12 cellular contexts compared by ENCODE assay signal in the genomic region with DNA sequence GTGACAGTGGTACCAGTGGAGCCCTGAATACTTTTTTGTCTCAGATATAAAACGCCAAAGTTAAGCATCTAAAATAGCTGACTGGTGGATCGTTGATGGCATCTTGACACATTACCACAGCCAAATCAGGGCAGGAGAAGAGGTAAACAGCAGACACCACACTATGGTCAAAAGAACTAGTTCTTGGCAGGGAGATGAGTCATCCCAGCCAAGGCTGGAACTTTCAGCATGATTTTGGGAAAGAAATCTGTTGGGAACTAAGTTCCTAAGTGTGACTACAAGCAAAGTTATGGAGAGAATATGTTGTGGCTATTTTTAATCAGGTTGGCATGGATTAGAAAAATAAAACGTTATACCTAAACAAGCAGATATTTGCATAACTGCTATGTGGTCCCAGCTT. TPM values are rescaled to one million over a fixed set of nuclear protein-coding genes. Genes with fewer than 3 reads are reported as not detected.
DNase-seq lines count a peak whose midpoint lies in the region; ATAC-seq and TF ChIP-seq lines count a peak whose summit lies in the region.
"Had no signal": no experiment of that assay in that cellular context is flagged by ENCODE, and none has a peak within 500 bp of the region (broad histone marks: within the 10 kb centered on the region; RNA-seq: fewer than 3 reads in every experiment).

No MANE protein-coding gene starts in this region.

- H3K4me3 ChIP-seq in SK-N-SH (ENCODE audit: low read depth in 2 of 2, low read length in 1 of 2): no peak overlapping the region
- H3K4me3 ChIP-seq in fibroblast of the aortic adventitia (ENCODE audit: low read depth, low read length): no peak overlapping the region
- H3K4me3 ChIP-seq: hepatocyte, skin epidermis had no signal

- H3K4me1 ChIP-seq in SK-N-SH (ENCODE audit: control insufficient read depth in 1 of 2, insufficient read depth in 2 of 2, low read depth in 1 of 2, low read length in 1 of 2): peaks cover 4 to 8% of the 10 kb centered on the region in 2 experiments; a peak in 3 of 4 replicates

- no peaks in the 10 kb centered on the region for H3F3A ChIP-seq in SK-N-SH (replicated peaks; ENCODE audit: insufficient read depth)

- no peaks in the 10 kb centered on the region for H4K20me1 ChIP-seq in SK-N-SH (ENCODE audit: insufficient read depth)

- H3K4me2 ChIP-seq in SK-N-SH: no peak overlapping the region
- H3K4me2 ChIP-seq: hepatocyte had no signal

- H2AFZ ChIP-seq in SK-N-SH (ENCODE audit: low read depth): no peak overlapping the region
- H2AFZ ChIP-seq: hepatocyte had no signal

- TF ChIP-seq RAD21 in SK-N-SH (IDR thresholded peaks at IDR 0.05; ENCODE audit: low read length): no peak

- ATAC-seq in sciatic nerve (peak; percentile 45), GM18909 (IDR thresholded peaks at IDR 0.05; ENCODE audit: poor library complexity, unreplicated experiment) (no peak), esophagus mucosa (no peak)

- intact Hi-C loops in sciatic nerve (cut with DNase I): no loop called here

- CTCF ChIA-PET in SK-N-SH (lab: Yijun Ruan, JAX): no interaction called here

- H3K27ac ChIP-seq in SK-N-SH (ENCODE audit: low read depth in 2 of 2, low read length in 1 of 2): peak overlapping the region in 1 of 2 experiments; percentile 48; a peak in 2 of 4 replicates
- H3K27ac ChIP-seq: hepatocyte had no signal

- no peaks in the 10 kb centered on the region for H3K27me3 ChIP-seq in SK-N-SH (ENCODE audit: insufficient read depth)
- H3K27me3 ChIP-seq: hepatocyte had no signal

- TF ChIP-seq CTCF in SK-N-SH (IDR thresholded peaks at IDR 0.05) (no peak), fibroblast of the aortic adventitia (IDR thresholded peaks at IDR 0.05; ENCODE audit: insufficient read depth, low read length) (no peak)

- WGBS in SK-N-SH (ENCODE audit: low lambda C conversion rate): 29% methylated on average over 3 of the region's 3 CpGs

- POLR2A ChIA-PET in SK-N-SH (lab: Yijun Ruan, JAX): no interaction called here

- no peaks in the 10 kb centered on the region for H3K79me2 ChIP-seq in SK-N-SH (ENCODE audit: insufficient read depth)
- H3K79me2 ChIP-seq: hepatocyte had no signal

- no peaks in the 10 kb centered on the region for H3K36me3 ChIP-seq in SK-N-SH (replicated peaks in 1 of 2; ENCODE audit: control insufficient read depth in 1 of 2, insufficient read depth in 2 of 2, low read length in 1 of 2)

- no peak for TF ChIP-seq EP300 in SK-N-SH (IDR thresholded peaks at IDR 0.05; ENCODE audit: borderline replicate concordance in 1 of 2, low read depth in 1 of 2, low read length in 1 of 2)

- no peaks in the 10 kb centered on the region for H3K9me3 ChIP-seq in SK-N-SH

- no peak overlapping the region for H3K9ac ChIP-seq in SK-N-SH

- DNase-seq in ELR (ENCODE audit: low read depth) (peak; percentile 73), SK-N-SH (no peak), fibroblast of the aortic adventitia (ENCODE audit: low read depth) (peak; percentile 88), sciatic nerve (ENCODE audit: low spot score) (no peak), SK-N-DZ (ENCODE audit: low spot score) (no peak)
- DNase-seq in activated CD4-positive, alpha-beta T cell treated with anti-CD3 and anti-CD28 coated beads, Interleukin-2, amount 50 U/mL, for 4 hours: no peak
- DNase-seq: activated T-cell treated with anti-CD3 and anti-CD28 coated beads, Interleukin-2, amount 50 U/mL, for 1 hour had no signal

- no peaks in the 10 kb centered on the region for H3K9me2 ChIP-seq in SK-N-SH

TF ChIP-seq in SK-N-SH, 30 proteins besides CTCF, POLR2A, EP300 and RAD21:
- TF ChIP-seq, protein P1, sequence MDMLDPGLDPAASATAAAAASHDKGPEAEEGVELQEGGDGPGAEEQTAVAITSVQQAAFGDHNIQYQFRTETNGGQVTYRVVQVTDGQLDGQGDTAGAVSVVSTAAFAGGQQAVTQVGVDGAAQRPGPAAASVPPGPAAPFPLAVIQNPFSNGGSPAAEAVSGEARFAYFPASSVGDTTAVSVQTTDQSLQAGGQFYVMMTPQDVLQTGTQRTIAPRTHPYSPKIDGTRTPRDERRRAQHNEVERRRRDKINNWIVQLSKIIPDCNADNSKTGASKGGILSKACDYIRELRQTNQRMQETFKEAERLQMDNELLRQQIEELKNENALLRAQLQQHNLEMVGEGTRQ (IDR thresholded peaks at IDR 0.05; ENCODE audit: borderline replicate concordance, low read depth, low read length): no peak
- TF ChIP-seq JUND (IDR thresholded peaks at IDR 0.05) (peak; percentile 36), ELF1 (IDR thresholded peaks at IDR 0.05) (no peak), FOXM1 (IDR thresholded peaks at IDR 0.05; ENCODE audit: low read depth) (no peak), EZH2phosphoT487 (IDR thresholded peaks at IDR 0.05; ENCODE audit: borderline replicate concordance, low read depth) (no peak), GATA2 (CRISPR knock-in tag; IDR thresholded peaks at IDR 0.05) (no peak), TEAD4 (IDR thresholded peaks at IDR 0.05; ENCODE audit: borderline replicate concordance, insufficient read depth) (no peak), MEF2A (IDR thresholded peaks at IDR 0.05; ENCODE audit: borderline replicate concordance, low read depth) (no peak), FOSL2 (IDR thresholded peaks at IDR 0.05; ENCODE audit: borderline replicate concordance, low read depth) (peak; percentile 56; the same call in 1 of the 2 replicates)
- TF ChIP-seq, protein P2, sequence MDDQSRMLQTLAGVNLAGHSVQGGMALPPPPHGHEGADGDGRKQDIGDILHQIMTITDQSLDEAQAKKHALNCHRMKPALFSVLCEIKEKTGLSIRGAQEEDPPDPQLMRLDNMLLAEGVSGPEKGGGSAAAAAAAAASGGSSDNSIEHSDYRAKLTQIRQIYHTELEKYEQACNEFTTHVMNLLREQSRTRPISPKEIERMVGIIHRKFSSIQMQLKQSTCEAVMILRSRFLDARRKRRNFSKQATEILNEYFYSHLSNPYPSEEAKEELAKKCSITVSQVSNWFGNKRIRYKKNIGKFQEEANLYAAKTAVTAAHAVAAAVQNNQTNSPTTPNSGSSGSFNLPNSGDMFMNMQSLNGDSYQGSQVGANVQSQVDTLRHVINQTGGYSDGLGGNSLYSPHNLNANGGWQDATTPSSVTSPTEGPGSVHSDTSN (IDR thresholded peaks at IDR 0.05): no peak
- TF ChIP-seq, protein P3, sequence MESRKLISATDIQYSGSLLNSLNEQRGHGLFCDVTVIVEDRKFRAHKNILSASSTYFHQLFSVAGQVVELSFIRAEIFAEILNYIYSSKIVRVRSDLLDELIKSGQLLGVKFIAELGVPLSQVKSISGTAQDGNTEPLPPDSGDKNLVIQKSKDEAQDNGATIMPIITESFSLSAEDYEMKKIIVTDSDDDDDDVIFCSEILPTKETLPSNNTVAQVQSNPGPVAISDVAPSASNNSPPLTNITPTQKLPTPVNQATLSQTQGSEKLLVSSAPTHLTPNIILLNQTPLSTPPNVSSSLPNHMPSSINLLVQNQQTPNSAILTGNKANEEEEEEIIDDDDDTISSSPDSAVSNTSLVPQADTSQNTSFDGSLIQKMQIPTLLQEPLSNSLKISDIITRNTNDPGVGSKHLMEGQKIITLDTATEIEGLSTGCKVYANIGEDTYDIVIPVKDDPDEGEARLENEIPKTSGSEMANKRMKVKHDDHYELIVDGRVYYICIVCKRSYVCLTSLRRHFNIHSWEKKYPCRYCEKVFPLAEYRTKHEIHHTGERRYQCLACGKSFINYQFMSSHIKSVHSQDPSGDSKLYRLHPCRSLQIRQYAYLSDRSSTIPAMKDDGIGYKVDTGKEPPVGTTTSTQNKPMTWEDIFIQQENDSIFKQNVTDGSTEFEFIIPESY (IDR thresholded peaks at IDR 0.05; ENCODE audit: borderline replicate concordance, low read depth): no peak
- TF ChIP-seq, protein P4, sequence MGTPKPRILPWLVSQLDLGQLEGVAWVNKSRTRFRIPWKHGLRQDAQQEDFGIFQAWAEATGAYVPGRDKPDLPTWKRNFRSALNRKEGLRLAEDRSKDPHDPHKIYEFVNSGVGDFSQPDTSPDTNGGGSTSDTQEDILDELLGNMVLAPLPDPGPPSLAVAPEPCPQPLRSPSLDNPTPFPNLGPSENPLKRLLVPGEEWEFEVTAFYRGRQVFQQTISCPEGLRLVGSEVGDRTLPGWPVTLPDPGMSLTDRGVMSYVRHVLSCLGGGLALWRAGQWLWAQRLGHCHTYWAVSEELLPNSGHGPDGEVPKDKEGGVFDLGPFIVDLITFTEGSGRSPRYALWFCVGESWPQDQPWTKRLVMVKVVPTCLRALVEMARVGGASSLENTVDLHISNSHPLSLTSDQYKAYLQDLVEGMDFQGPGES (IDR thresholded peaks at IDR 0.05; ENCODE audit: low read depth, low read length): no peak
- TF ChIP-seq, protein P5, sequence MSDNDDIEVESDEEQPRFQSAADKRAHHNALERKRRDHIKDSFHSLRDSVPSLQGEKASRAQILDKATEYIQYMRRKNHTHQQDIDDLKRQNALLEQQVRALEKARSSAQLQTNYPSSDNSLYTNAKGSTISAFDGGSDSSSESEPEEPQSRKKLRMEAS (IDR thresholded peaks at IDR 0.05; ENCODE audit: low read depth): no peak

RNA-seq across cellular contexts. Expression of a gene that starts 36.9 kb away (rescaled TPM):
- polyA plus RNA-seq in SK-N-SH (2012; rRNA removed): 1.4 and 5.6 TPM in 2 replicates
- polyA plus RNA-seq in SK-N-SH (2012; cell fraction: cytosol; rRNA removed): 4.3 and 5.8 TPM in 2 replicates
- polyA plus RNA-seq in SK-N-SH (2012; cell fraction: nucleus; rRNA removed): 6.3 and 6.5 TPM in 2 replicates
- 7.8 TPM in 1 of 2 replicates, not detected in the other for total RNA-seq in fibroblast of the aortic adventitia (ENCODE audit: low replicate concordance)
- 2.3 TPM for total RNA-seq in sciatic nerve
- polyA plus RNA-seq in SK-N-DZ (2014; cell fraction: cytosol; rRNA removed): 0.70 and 1.3 TPM in 2 replicates
- 1.8 and 3.7 TPM in 2 replicates for polyA plus RNA-seq in SK-N-DZ (2014; cell fraction: nucleus; rRNA removed)
- not detected for total RNA-seq in esophagus mucosa
- total RNA-seq: mucosa of gallbladder had no signal

Comparison
In these comparisons a context has a peak if more than half of its experiments do, and no peak if none do; other contexts are left out.
1. DNase-seq: peak in ELR (single experiment) and fibroblast of the aortic adventitia (single experiment); none in SK-N-SH (single experiment), sciatic nerve (single experiment), activated CD4-positive, alpha-beta T cell treated with anti-CD3 and anti-CD28 coated beads, Interleukin-2, amount 50 U/mL, for 4 hours (0 of 2) and SK-N-DZ (single experiment).